8 cellular contexts compared by ENCODE assay signal in the genomic region with DNA sequence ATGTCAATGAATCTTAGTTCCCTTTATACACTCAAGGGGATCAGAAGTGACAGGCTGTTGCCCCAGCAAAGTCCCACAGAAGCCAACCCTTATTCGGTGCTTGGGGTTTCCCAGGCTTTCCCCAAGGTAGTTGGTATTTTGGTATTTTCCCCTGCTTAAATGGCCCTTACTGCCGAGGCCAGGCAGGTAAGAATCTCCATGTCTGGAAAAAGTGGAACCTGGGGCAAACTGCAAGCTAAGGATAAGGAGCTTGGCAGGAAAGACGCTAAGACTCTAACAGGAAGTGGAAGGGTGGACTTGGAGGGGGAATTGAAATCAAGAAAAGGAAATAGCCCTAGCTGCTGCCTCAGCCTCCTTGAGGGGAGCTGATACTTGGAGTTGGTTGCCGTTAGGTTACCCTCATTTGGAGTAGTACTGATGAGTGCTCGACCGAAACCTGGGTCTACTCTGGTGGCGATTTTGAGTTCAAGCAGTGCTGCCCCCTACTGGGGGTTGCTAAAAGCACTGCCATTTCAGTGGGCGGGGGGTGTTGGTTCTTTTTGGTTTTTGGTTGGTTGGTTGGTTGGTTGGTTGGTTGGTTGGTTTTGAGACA. TPM values are rescaled to one million over a fixed set of nuclear protein-coding genes. Genes with fewer than 3 reads are reported as not detected.
DNase-seq lines count a peak whose midpoint lies in the region; ATAC-seq and TF ChIP-seq lines count a peak whose summit lies in the region.

No MANE protein-coding gene starts in this region.

- H3K79me2 ChIP-seq in SU-DHL-6 (ENCODE audit: insufficient read depth, low read length) = no peaks in the 10 kb centered on the region

- H3K4me3 Mint-ChIP-seq in activated naive CD8-positive, alpha-beta T cell = peak overlapping the region; percentile 51

- peaks cover 2% of the 10 kb centered on the region for H3K36me3 Mint-ChIP-seq in activated naive CD8-positive, alpha-beta T cell

- no peaks in the 10 kb centered on the region for H3K9me2 ChIP-seq in SU-DHL-6 (replicated peaks; ENCODE audit: insufficient read depth, low read length)

- no peak overlapping the region for H2AFZ ChIP-seq in SU-DHL-6 (ENCODE audit: low read depth, low read length, severe bottlenecking)

- no peaks in the 10 kb centered on the region for H3K27me3 Mint-ChIP-seq in activated naive CD8-positive, alpha-beta T cell

- TF ChIP-seq CTCF in AG09309 (IDR thresholded peaks at IDR 0.05; ENCODE audit: control insufficient read depth, insufficient read depth, low read depth, low read length, missing control alignments) (peak; percentile 63), SU-DHL-6 (IDR thresholded peaks at IDR 0.05; ENCODE audit: insufficient read depth, low read length, poor library complexity, severe bottlenecking) (peak; percentile 65), kidney epithelial cell (IDR thresholded peaks at IDR 0.05; ENCODE audit: insufficient read depth, low read length, poor library complexity, severe bottlenecking) (peak; percentile 55)

- peaks cover 30% of the 10 kb centered on the region for H3K4me1 Mint-ChIP-seq in activated naive CD8-positive, alpha-beta T cell (ENCODE audit: low read depth)

- H4K20me1 ChIP-seq in SU-DHL-6 (ENCODE audit: low read depth, low read length) = no peaks in the 10 kb centered on the region

- H3F3A ChIP-seq in SU-DHL-6 (ENCODE audit: insufficient read depth) = peaks cover 39% of the 10 kb centered on the region

- peak overlapping the region; percentile 90 for H3K27ac Mint-ChIP-seq in activated naive CD8-positive, alpha-beta T cell

- H3K9ac ChIP-seq in SU-DHL-6 (ENCODE audit: low read length) = no peak overlapping the region

- H3K9me3 Mint-ChIP-seq in activated naive CD8-positive, alpha-beta T cell (ENCODE audit: low read depth) = no peaks in the 10 kb centered on the region

- H3K4me3 ChIP-seq in AG09309 (ENCODE audit: control insufficient read depth, low read depth, low read length) (no peak overlapping the region), SU-DHL-6 (ENCODE audit: insufficient read depth, low read length, poor library complexity, severe bottlenecking) (no peak overlapping the region), kidney epithelial cell (ENCODE audit: low read depth, low read length) (no peak overlapping the region)

- H3K9me3 ChIP-seq in SU-DHL-6 (ENCODE audit: insufficient read depth, low read length) = no peaks in the 10 kb centered on the region

- no peaks in the 10 kb centered on the region for H3K27me3 ChIP-seq in SU-DHL-6 (ENCODE audit: low read length)
- H3K27me3 ChIP-seq in kidney epithelial cell (ENCODE audit: control insufficient read depth, insufficient read depth, low read length) = no peaks in the 10 kb centered on the region

- ATAC-seq in GM18870 (IDR thresholded peaks at IDR 0.05; ENCODE audit: unreplicated experiment) = peak; percentile 71
- peak; percentile 74 for ATAC-seq in HG03103 (IDR thresholded peaks at IDR 0.05; ENCODE audit: low read depth, unreplicated experiment)

- no peak for DNase-seq in AG09309 (ENCODE audit: low read depth)
- DNase-seq in kidney epithelial cell (ENCODE audit: low read depth) = no peak
- DNase-seq in stimulated activated CD8-positive, alpha-beta memory T cell treated with anti-CD3 and anti-CD28 coated beads, Interleukin-15, amount 100 ng/mL, for 24 hours (ENCODE audit: low read depth) = peak; percentile 41
- DNase-seq in DMS153 treated with DMSO at 0.1 percent for 48 hours (lab: John Stamatoyannopoulos, UW; ENCODE audit: unreplicated experiment) = no peak

- H3K4me2 ChIP-seq in SU-DHL-6 (ENCODE audit: low read depth, low read length, poor library complexity, severe bottlenecking) = peak overlapping the region; percentile 18

- peak overlapping the region; percentile 68 for H3K27ac ChIP-seq in SU-DHL-6 (ENCODE audit: low read depth, low read length)

- H3K36me3 ChIP-seq in SU-DHL-6 (ENCODE audit: low read length) (no peaks in the 10 kb centered on the region), kidney epithelial cell (ENCODE audit: control insufficient read depth, insufficient read depth, low read length) (peaks cover 1% of the 10 kb centered on the region)

RNA-seq across cellular contexts. Expression of gene GPBAR1, which starts 3.3 kb away (rescaled TPM):
- 0.92 TPM in 1 of 2 replicates, not detected in the other for total RNA-seq in kidney epithelial cell

RNA-seq across cellular contexts. Expression of gene AAMP, which starts 12.5 kb away (rescaled TPM):
- total RNA-seq in kidney epithelial cell = 173 and 174 TPM in 2 replicates

RNA-seq across cellular contexts. Expression of gene PNKD, which starts 12.8 kb away (rescaled TPM):
- total RNA-seq in kidney epithelial cell = 36.8 and 45.4 TPM in 2 replicates

RNA-seq across cellular contexts. Expression of gene TMBIM1, which starts 34.8 kb away (rescaled TPM):
- total RNA-seq in kidney epithelial cell = 155 and 160 TPM in 2 replicates

RNA-seq across cellular contexts. Expression of gene ARPC2, which starts 40.5 kb away (rescaled TPM):
- 387 and 464 TPM in 2 replicates for total RNA-seq in kidney epithelial cell
